ENCODE assay signal across 30 cellular contexts in the genomic region with DNA sequence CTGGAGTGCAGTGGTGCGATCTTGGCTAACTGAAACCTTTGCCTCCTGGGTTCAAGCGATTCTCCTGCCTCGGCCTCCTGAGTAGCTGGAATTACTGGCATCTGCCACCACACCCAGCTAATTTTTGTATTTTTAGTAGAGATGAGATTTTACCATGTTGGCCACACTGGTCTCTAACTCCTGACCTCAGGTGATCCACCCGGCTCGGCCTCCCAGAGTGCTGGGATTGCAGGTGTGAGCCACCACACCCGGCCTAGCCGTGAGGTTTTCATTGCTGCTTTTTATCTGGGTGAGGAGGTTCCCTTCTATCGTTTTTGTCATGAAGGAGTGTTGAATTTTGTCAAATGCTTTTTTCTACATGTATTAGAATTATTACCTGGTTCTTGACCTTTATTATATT.
"Had no signal": no experiment of that assay in that cellular context is flagged by ENCODE, and none has a peak within 500 bp of the region (broad histone marks: within the 10 kb centered on the region; RNA-seq: fewer than 3 reads in every experiment).

No MANE protein-coding gene starts in this region.

- H3K27me3 ChIP-seq: Peyer's patch, SJSA1 had no signal

- H3K9me3 Mint-ChIP-seq: activated CD4-positive, alpha-beta memory T cell treated with anti-CD3 and anti-CD28 coated beads, Interleukin-2, amount 10 ng/mL, durations not matched to agents 7 days and 5 days; activated naive CD4-positive, alpha-beta T cell treated with anti-CD3 and anti-CD28 coated beads, Interleukin-2, amount 10 ng/mL, durations not matched to agents 7 days and 5 days; activated naive CD8-positive, alpha-beta T cell treated with anti-CD3 and anti-CD28 coated beads, Interleukin-2, amount 50 U/mL, for 24 hours; T-helper 1 cell treated with Interleukin-12 subunit alpha and Interleukin-12 subunit beta and Interleukin-4 antibody, amounts not matched to agents 30 μg/mL and 1 μg/mL, for 36 hours; T-helper 2 cell treated with Interferon-gamma antibody and Interleukin-4, amounts not matched to agents 5 μg/mL and 100 μg/mL, for 36 hours had no signal

- ATAC-seq: activated CD4-positive, alpha-beta T cell treated with anti-CD3 and anti-CD28 coated beads for 36 hours; activated CD4-positive, CD25-positive, alpha-beta regulatory T cell treated with anti-CD3 and anti-CD28 coated beads, Interleukin-2, amount 50 U/mL, for 24 hours; activated CD8-positive, alpha-beta memory T cell treated with anti-CD3 and anti-CD28 coated beads, Interleukin-2, amount 10 ng/mL, durations not matched to agents 7 days and 5 days; activated naive CD8-positive, alpha-beta T cell treated with anti-CD3 and anti-CD28 coated beads, Interleukin-2, amount 50 U/mL, for 24 hours; PC-3 had no signal

- DNase-seq: activated CD4-positive, alpha-beta memory T cell treated with anti-CD3 and anti-CD28 coated beads, Interleukin-2, amount 10 ng/mL, durations not matched to agents 7 days and 5 days; activated CD4-positive, alpha-beta T cell treated with anti-CD3 and anti-CD28 coated beads for 36 hours; activated CD8-positive, alpha-beta memory T cell treated with anti-CD3 and anti-CD28 coated beads for 24 hours; activated CD8-positive, alpha-beta memory T cell treated with anti-CD3 and anti-CD28 coated beads, Interleukin-2, amount 10 ng/mL, durations not matched to agents 7 days and 5 days; activated CD8-positive, alpha-beta memory T cell treated with anti-CD3 and anti-CD28 coated beads, Interleukin-2, amount 50 U/mL, for 48 hours; activated effector memory CD4-positive, alpha-beta T cell treated with Interleukin-2 at 50 U/mL for 16 hours; activated naive CD4-positive, alpha-beta T cell treated with anti-CD3 and anti-CD28 coated beads, Interleukin-2, amount 10 ng/mL, durations not matched to agents 7 days and 5 days; activated naive CD8-positive, alpha-beta T cell treated with anti-CD3 and anti-CD28 coated beads, Interleukin-2, amount 50 U/mL, for 24 hours; activated T-cell treated with anti-CD3 and anti-CD28 coated beads, Interleukin-2, amount 50 U/mL, for 48 hours; anterior cingulate cortex; NCI-H1092 treated with DMSO at 0.1 percent for 48 hours; NCI-H1417; NCI-H146; NCI-H187; NCI-H2081; NCI-H226; NCI-H446 treated with DMSO at 0.1 percent for 48 hours; NCI-H524; PC-3; Peyer's patch; RPMI8226; SHP77 treated with DMSO at 0.1 percent for 48 hours; SK-N-SH had no signal

- H3K27me3 Mint-ChIP-seq: activated CD4-positive, alpha-beta memory T cell treated with anti-CD3 and anti-CD28 coated beads, Interleukin-2, amount 10 ng/mL, durations not matched to agents 7 days and 5 days; activated CD4-positive, alpha-beta T cell treated with anti-CD3 and anti-CD28 coated beads for 36 hours; activated CD8-positive, alpha-beta memory T cell treated with anti-CD3 and anti-CD28 coated beads, Interleukin-2, amount 10 ng/mL, durations not matched to agents 7 days and 5 days; activated naive CD4-positive, alpha-beta T cell treated with anti-CD3 and anti-CD28 coated beads, Interleukin-2, amount 10 ng/mL, durations not matched to agents 7 days and 5 days; activated naive CD8-positive, alpha-beta T cell; activated naive CD8-positive, alpha-beta T cell treated with anti-CD3 and anti-CD28 coated beads, Interleukin-2, amount 50 U/mL, for 24 hours; brain had no signal

- H3K4me1 Mint-ChIP-seq: activated CD8-positive, alpha-beta memory T cell treated with anti-CD3 and anti-CD28 coated beads, Interleukin-2, amount 10 ng/mL, durations not matched to agents 7 days and 5 days; activated naive CD4-positive, alpha-beta T cell treated with anti-CD3 and anti-CD28 coated beads, Interleukin-2, amount 10 ng/mL, durations not matched to agents 7 days and 5 days had no signal

- H3K9me3 ChIP-seq: Peyer's patch, SJSA1, SK-N-SH had no signal

- H3K27ac Mint-ChIP-seq: activated CD4-positive, alpha-beta memory T cell treated with anti-CD3 and anti-CD28 coated beads, Interleukin-2, amount 10 ng/mL, durations not matched to agents 7 days and 5 days; activated CD4-positive, alpha-beta T cell treated with anti-CD3 and anti-CD28 coated beads for 36 hours; activated CD8-positive, alpha-beta memory T cell treated with anti-CD3 and anti-CD28 coated beads, Interleukin-2, amount 10 ng/mL, durations not matched to agents 7 days and 5 days; activated naive CD4-positive, alpha-beta T cell treated with anti-CD3 and anti-CD28 coated beads, Interleukin-2, amount 10 ng/mL, durations not matched to agents 7 days and 5 days; activated naive CD8-positive, alpha-beta T cell; activated naive CD8-positive, alpha-beta T cell treated with anti-CD3 and anti-CD28 coated beads, Interleukin-2, amount 50 U/mL, for 24 hours; T-helper 1 cell treated with Interleukin-12 subunit alpha and Interleukin-12 subunit beta and Interleukin-4 antibody, amounts not matched to agents 30 μg/mL and 1 μg/mL, for 36 hours; T-helper 2 cell treated with Interferon-gamma antibody and Interleukin-4, amounts not matched to agents 5 μg/mL and 100 μg/mL, for 36 hours had no signal

- H3K36me3 Mint-ChIP-seq: activated CD8-positive, alpha-beta memory T cell treated with anti-CD3 and anti-CD28 coated beads, Interleukin-2, amount 10 ng/mL, durations not matched to agents 7 days and 5 days; activated naive CD4-positive, alpha-beta T cell treated with anti-CD3 and anti-CD28 coated beads, Interleukin-2, amount 10 ng/mL, durations not matched to agents 7 days and 5 days; activated naive CD8-positive, alpha-beta T cell had no signal

- H3K4me3 Mint-ChIP-seq: activated CD4-positive, alpha-beta memory T cell treated with anti-CD3 and anti-CD28 coated beads, Interleukin-2, amount 10 ng/mL, durations not matched to agents 7 days and 5 days; activated CD4-positive, alpha-beta T cell treated with anti-CD3 and anti-CD28 coated beads for 36 hours; activated CD8-positive, alpha-beta memory T cell treated with anti-CD3 and anti-CD28 coated beads, Interleukin-2, amount 10 ng/mL, durations not matched to agents 7 days and 5 days; activated naive CD4-positive, alpha-beta T cell treated with anti-CD3 and anti-CD28 coated beads, Interleukin-2, amount 10 ng/mL, durations not matched to agents 7 days and 5 days; activated naive CD8-positive, alpha-beta T cell; activated naive CD8-positive, alpha-beta T cell treated with anti-CD3 and anti-CD28 coated beads, Interleukin-2, amount 50 U/mL, for 24 hours; brain; T-helper 1 cell treated with Interleukin-12 subunit alpha and Interleukin-12 subunit beta and Interleukin-4 antibody, amounts not matched to agents 30 μg/mL and 1 μg/mL, for 36 hours; T-helper 2 cell treated with Interferon-gamma antibody and Interleukin-4, amounts not matched to agents 5 μg/mL and 100 μg/mL, for 36 hours had no signal

- H3K9ac ChIP-seq: KMS-11, SK-N-SH had no signal

- H3K9me2 ChIP-seq: SK-N-SH had no signal

- H3K4me1 ChIP-seq: Peyer's patch, SJSA1 had no signal

- H3K4me2 ChIP-seq: KMS-11, SK-N-SH had no signal

- H3K4me3 ChIP-seq: Peyer's patch, SJSA1 had no signal

- H3K27ac ChIP-seq: KMS-11, Peyer's patch, SJSA1 had no signal
